ENCODE assay signal across 8 cellular contexts in the genomic region with DNA sequence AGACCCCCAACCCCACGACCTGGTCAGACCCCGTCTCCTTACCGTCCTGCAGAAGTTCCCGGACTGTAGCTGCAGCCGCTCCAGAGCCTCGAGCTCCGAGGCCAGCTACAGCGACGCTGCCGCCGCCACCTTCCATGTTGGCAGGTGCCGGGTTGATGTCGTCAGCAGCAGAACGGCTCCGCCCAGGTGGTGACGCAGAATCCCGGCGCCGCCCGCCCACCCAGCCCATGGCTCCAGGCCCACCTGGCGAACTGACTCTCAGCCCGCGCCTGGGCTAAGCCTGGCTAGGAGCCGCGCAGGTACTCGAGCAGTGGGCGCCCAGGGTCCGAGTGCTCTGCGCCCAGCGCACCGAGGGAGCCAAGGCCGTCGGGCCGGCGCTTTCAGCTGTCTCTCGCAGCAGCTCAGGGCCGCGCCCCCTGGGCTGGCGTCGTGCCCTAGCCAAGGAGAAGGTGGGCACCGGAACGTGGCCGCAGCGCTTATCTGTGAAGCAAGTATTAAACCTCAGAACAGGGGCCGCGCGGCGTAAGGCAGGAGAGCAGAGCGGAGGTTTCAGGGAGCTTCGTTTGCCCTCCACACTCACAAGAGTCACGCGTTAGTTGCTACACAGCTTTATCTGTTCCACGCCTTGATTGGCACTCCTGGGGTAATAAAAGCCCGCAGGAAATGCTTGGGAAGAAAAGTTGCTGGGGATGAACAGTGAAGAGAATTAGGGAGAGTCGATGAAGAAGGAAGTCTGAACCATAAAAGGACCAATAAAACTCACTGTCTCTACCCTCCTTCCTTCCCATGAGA. TPM values are rescaled to one million over a fixed set of nuclear protein-coding genes. Genes with fewer than 3 reads are reported as not detected.
A peak's percentile ranks its signal among the peaks of the same experiment; 100 is the strongest.
DNase-seq lines count a peak whose midpoint lies in the region; ATAC-seq and TF ChIP-seq lines count a peak whose summit lies in the region.

A gene (minus strand): TSS at position 160 of the 792 bp plus-strand sequence. CDS start 24 bp downstream, at position 136.
A gene with protein sequence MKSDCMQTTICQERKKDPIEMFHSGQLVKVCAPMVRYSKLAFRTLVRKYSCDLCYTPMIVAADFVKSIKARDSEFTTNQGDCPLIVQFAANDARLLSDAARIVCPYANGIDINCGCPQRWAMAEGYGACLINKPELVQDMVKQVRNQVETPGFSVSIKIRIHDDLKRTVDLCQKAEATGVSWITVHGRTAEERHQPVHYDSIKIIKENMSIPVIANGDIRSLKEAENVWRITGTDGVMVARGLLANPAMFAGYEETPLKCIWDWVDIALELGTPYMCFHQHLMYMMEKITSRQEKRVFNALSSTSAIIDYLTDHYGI (plus strand): TSS at position 211 of the 792 bp plus-strand sequence. CDS start 3,100 bp downstream, outside the sequence.

- DNase-seq in GM12865 (ENCODE audit: low read depth): peak; percentile 84
- DNase-seq in NB4 (ENCODE audit: low read depth): peak; percentile 91
- DNase-seq in T follicular helper cell (ENCODE audit: low read depth): peak; percentile 81
- peak; percentile 91 for DNase-seq in adipocyte (ENCODE audit: low read depth)
- DNase-seq in cardiac septum (ENCODE audit: low spot score): peak; percentile 93
- peak; percentile 74 to 97 (median 80) for DNase-seq in posterior cingulate gyrus
- DNase-seq in type B pancreatic cell (ENCODE audit: extremely low spot score, unreplicated experiment): peak; percentile 86

- H3K36me3 ChIP-seq in adipocyte (ENCODE audit: control insufficient read depth, insufficient read depth, low read length, severe bottlenecking): no peaks in the 10 kb centered on the region

- peak within 1 kb of the TSS; percentile 69 for H3K4me3 ChIP-seq in GM12865 (ENCODE audit: low read depth, low read length)
- peak within 1 kb of the TSS; percentile 88 for H3K4me3 ChIP-seq in NB4 (ENCODE audit: low read depth, low read length)
- peak within 1 kb of the TSS; percentile 97 for H3K4me3 ChIP-seq in adipocyte (ENCODE audit: low read length)

- peak within 1 kb of the TSS; percentile 93 for H3K9ac ChIP-seq in adipocyte (ENCODE audit: low read length)

- H3K9me3 Mint-ChIP-seq in type B pancreatic cell: no peaks in the 10 kb centered on the region

- H3K27ac Mint-ChIP-seq in type B pancreatic cell: peak within 1 kb of the TSS; percentile 96

- intact Hi-C loops in cardiac septum (cut with DNase I): loop anchor here (2.0 to 10.0 kb wide), 2 partner anchors 17 to 51 kb away; a partner anchor contains a TSS
- intact Hi-C loops in posterior cingulate gyrus (cut with DNase I): loop anchor here (2.0 to 10.0 kb wide), 2 partner anchors 161 to 361 kb away; no protein-coding TSS in a partner anchor

- no peaks in the 10 kb centered on the region for H3K27me3 Mint-ChIP-seq in type B pancreatic cell

- peaks cover 42% of the 10 kb centered on the region for H3K4me1 ChIP-seq in adipocyte (ENCODE audit: control insufficient read depth, insufficient read depth, low read length)

- H3K27me3 ChIP-seq in adipocyte (replicated peaks; ENCODE audit: control insufficient read depth, insufficient read depth, low read length): no peaks in the 10 kb centered on the region

- TF ChIP-seq CTCF in GM12865 (IDR thresholded peaks at IDR 0.05; ENCODE audit: insufficient read depth, low read depth, low read length, missing control alignments) (no peak), NB4 (IDR thresholded peaks at IDR 0.05; ENCODE audit: low read depth, low read length) (no peak), type B pancreatic cell (conservative IDR thresholded peaks at IDR 0.05) (no peak)

- peak; percentile 96 for ATAC-seq in HG02571 (IDR thresholded peaks at IDR 0.05; ENCODE audit: unreplicated experiment)

- no peaks in the 10 kb centered on the region for H3K9me3 ChIP-seq in adipocyte (ENCODE audit: control insufficient read depth, low read length)

- H3K4me3 Mint-ChIP-seq in type B pancreatic cell: peak within 1 kb of the TSS; percentile 91

- peaks cover 29% of the 10 kb centered on the region for H3K4me1 Mint-ChIP-seq in type B pancreatic cell (ENCODE audit: unreplicated experiment)

- TF ChIP-seq POLR2A in NB4 (IDR thresholded peaks at IDR 0.05; ENCODE audit: extremely low read depth, insufficient read length): peak; percentile 91

- peaks cover 8% of the 10 kb centered on the region for H3K36me3 Mint-ChIP-seq in type B pancreatic cell

RNA-seq across cellular contexts. Expression of the first gene that starts in this region (rescaled TPM):
- 43.9 TPM for total RNA-seq in cardiac septum
- 35.7 and 37.2 TPM in 2 replicates for total RNA-seq in type B pancreatic cell (ENCODE audit: low replicate concordance)

RNA-seq across cellular contexts. Expression of the second gene that starts in this region (rescaled TPM):
- total RNA-seq in cardiac septum (7.9 TPM), type B pancreatic cell (ENCODE audit: low replicate concordance) (10.1 and 12.4 TPM in 2 replicates)

Comparison
In these comparisons a context has a peak if more than half of its experiments do, and no peak if none do; other contexts are left out.
1. Peak in every context shown above with its lines: DNase-seq, ATAC-seq and H3K4me3 ChIP-seq.